ENCODE assay signal across 27 cellular contexts in genomic region chr4:150586162-150586561, GRCh38. TPM values are rescaled to one million over a fixed set of nuclear protein-coding genes. Genes with fewer than 3 reads are reported as not detected.
DNase-seq lines count a peak whose midpoint lies in the region; ATAC-seq and TF ChIP-seq lines count a peak whose summit lies in the region.
"Had no signal": no experiment of that assay in that cellular context is flagged by ENCODE, and none has a peak within 500 bp of the region (broad histone marks: within the 10 kb centered on the region; RNA-seq: fewer than 3 reads in every experiment).

No MANE protein-coding gene starts in this region.

- H3K4me3 ChIP-seq in BE2C (ENCODE audit: low read depth, low read length) (peak overlapping the region; percentile 91), sigmoid colon (peak overlapping the region; percentile 76 to 96 (median 81)), aorta (ENCODE audit: low read length in 2 of 2) (no peak overlapping the region), dorsolateral prefrontal cortex (no peak overlapping the region), right cardiac atrium (ENCODE audit: low read length) (no peak overlapping the region)
- H3K4me3 ChIP-seq: adrenal gland, HAP-1, tibial artery had no signal

- no peaks in the 10 kb centered on the region for H3K9me3 Mint-ChIP-seq in mesothelial cell of epicardium
- H3K9me3 Mint-ChIP-seq: activated CD4-positive, alpha-beta T cell treated with anti-CD3 and anti-CD28 coated beads, Interleukin-2, amount 10 ng/mL, durations not matched to agents 24 days and 14 days; neural crest cell had no signal

- no peak for TF ChIP-seq POLR2A in sigmoid colon (IDR thresholded peaks at IDR 0.05)

- intact Hi-C loops in sigmoid colon (cut with DNase I): loop anchor here (5.0 kb wide), 1 partner anchor 281 kb away; no protein-coding TSS in a partner anchor
- intact Hi-C loops in aorta (cut with DNase I): loop anchor here in 1 of 2 donors (10.0 kb wide), 1 partner anchor 301 kb away; no protein-coding TSS in a partner anchor
- intact Hi-C loops in dorsolateral prefrontal cortex (cut with DNase I): no loop called here
- intact Hi-C loops in right cardiac atrium (cut with DNase I): no loop called here

- no peak for TF ChIP-seq CTCF in BE2C (IDR thresholded peaks at IDR 0.05; ENCODE audit: low read depth, low read length)
- TF ChIP-seq CTCF in mesothelial cell of epicardium (IDR thresholded peaks at IDR 0.05; ENCODE audit: unreplicated experiment): no peak
- TF ChIP-seq CTCF in sigmoid colon (IDR thresholded peaks at IDR 0.05): no peak
- no peak for TF ChIP-seq CTCF in dorsolateral prefrontal cortex (IDR thresholded peaks at IDR 0.05 in 54 of 56, conservative IDR thresholded peaks at IDR 0.05 in 2 of 56; ENCODE audit: low read depth in 1 of 56, partially characterized antibody in 56 of 56)

- H3K36me3 Mint-ChIP-seq in T-helper 17 cell (ENCODE audit: low read depth) (peaks cover 15% of the 10 kb centered on the region), mesothelial cell of epicardium (peaks cover 2% of the 10 kb centered on the region)

- no peak for TF ChIP-seq EP300 in sigmoid colon (IDR thresholded peaks at IDR 0.05)

- ATAC-seq in T-helper 17 cell (no peak), aorta (ENCODE audit: low FRiP score) (no peak), right cardiac atrium (no peak)

- no peaks in the 10 kb centered on the region for H3K9me3 ChIP-seq in BE2C
- no peaks in the 10 kb centered on the region for H3K9me3 ChIP-seq in T-helper 17 cell (ENCODE audit: control insufficient read depth, low read length, poor library complexity, severe bottlenecking)
- no peaks in the 10 kb centered on the region for H3K9me3 ChIP-seq in sigmoid colon
- no peaks in the 10 kb centered on the region for H3K9me3 ChIP-seq in aorta (ENCODE audit: control insufficient read depth, low read length)
- H3K9me3 ChIP-seq in right cardiac atrium (ENCODE audit: control insufficient read depth, low read length): no peaks in the 10 kb centered on the region
- H3K9me3 ChIP-seq: adrenal gland, HAP-1, tibial artery had no signal

- H3K27me3 ChIP-seq in BE2C (no peaks in the 10 kb centered on the region), sigmoid colon (no peaks in the 10 kb centered on the region), aorta (ENCODE audit: control insufficient read depth in 1 of 2, insufficient read depth in 2 of 2, low read length in 1 of 2) (no peaks in the 10 kb centered on the region), dorsolateral prefrontal cortex (no peaks in the 10 kb centered on the region), right cardiac atrium (ENCODE audit: control insufficient read depth, insufficient read depth) (no peaks in the 10 kb centered on the region)
- H3K27me3 ChIP-seq: adrenal gland, tibial artery had no signal

- no peaks in the 10 kb centered on the region for H3K27me3 Mint-ChIP-seq in T-helper 17 cell
- H3K27me3 Mint-ChIP-seq in mesothelial cell of epicardium (ENCODE audit: low read depth): peaks cover 50% of the 10 kb centered on the region
- H3K27me3 Mint-ChIP-seq: activated CD4-positive, alpha-beta T cell treated with anti-CD3 and anti-CD28 coated beads, Interleukin-2, amount 10 ng/mL, durations not matched to agents 24 days and 14 days had no signal

- H3K36me3 ChIP-seq in BE2C (peaks cover 67% of the 10 kb centered on the region), sigmoid colon (no peaks in the 10 kb centered on the region), aorta (ENCODE audit: control insufficient read depth in 1 of 2, insufficient read depth in 2 of 2, low read length in 1 of 2) (no peaks in the 10 kb centered on the region)
- H3K36me3 ChIP-seq: adrenal gland, HAP-1 had no signal

- H3K27ac Mint-ChIP-seq in T-helper 17 cell (peak overlapping the region; percentile 62), mesothelial cell of epicardium (peak overlapping the region; percentile 59)
- H3K27ac Mint-ChIP-seq: activated CD4-positive, alpha-beta T cell treated with anti-CD3 and anti-CD28 coated beads, Interleukin-2, amount 10 ng/mL, durations not matched to agents 24 days and 14 days had no signal

- peaks cover 2% of the 10 kb centered on the region; the same call in 1 of the 2 replicates for H3K4me1 ChIP-seq in BE2C
- H3K4me1 ChIP-seq in sigmoid colon: peaks cover 0 to 16% (median 4%) of the 10 kb centered on the region in 4 donors
- no peaks in the 10 kb centered on the region for H3K4me1 ChIP-seq in aorta (ENCODE audit: control insufficient read depth in 1 of 2, insufficient read depth in 2 of 2, low read length in 2 of 2)
- no peaks in the 10 kb centered on the region for H3K4me1 ChIP-seq in right cardiac atrium (ENCODE audit: control insufficient read depth, insufficient read depth, low read length)
- H3K4me1 ChIP-seq: adrenal gland had no signal

- H3K4me3 Mint-ChIP-seq in T-helper 17 cell: no peak overlapping the region
- peak overlapping the region; percentile 71 for H3K4me3 Mint-ChIP-seq in mesothelial cell of epicardium
- H3K4me3 Mint-ChIP-seq: activated CD4-positive, alpha-beta T cell treated with anti-CD3 and anti-CD28 coated beads, Interleukin-2, amount 10 ng/mL, durations not matched to agents 24 days and 14 days; neural crest cell had no signal

- H3K27ac ChIP-seq in sigmoid colon (peak overlapping the region in 3 of 4 donors; percentile 90 to 93 (median 92)), aorta (ENCODE audit: low read depth in 1 of 2, low read length in 2 of 2) (no peak overlapping the region), dorsolateral prefrontal cortex (no peak overlapping the region), right cardiac atrium (ENCODE audit: low read length) (no peak overlapping the region)
- H3K27ac ChIP-seq: adrenal gland, KMS-11, tibial artery, WERI-Rb-1 had no signal

- H3K4me1 Mint-ChIP-seq in T-helper 17 cell (peaks cover 8% of the 10 kb centered on the region), mesothelial cell of epicardium (peaks cover 47% of the 10 kb centered on the region)
- H3K4me1 Mint-ChIP-seq: activated CD4-positive, alpha-beta T cell treated with anti-CD3 and anti-CD28 coated beads, Interleukin-2, amount 10 ng/mL, durations not matched to agents 24 days and 14 days had no signal

- DNase-seq in BE2C: no peak
- no peak for DNase-seq in T-helper 17 cell
- DNase-seq in mesothelial cell of epicardium (ENCODE audit: low spot score in 2 of 2, unreplicated experiment in 2 of 2): no peak
- no peak for DNase-seq in sigmoid colon
- DNase-seq in aorta: no peak
- no peak for DNase-seq in dorsolateral prefrontal cortex
- no peak for DNase-seq in right cardiac atrium
- DNase-seq: activated CD4-positive, alpha-beta T cell treated with anti-CD3 and anti-CD28 coated beads, Interleukin-2, amount 10 ng/mL, durations not matched to agents 24 days and 14 days; activated naive CD4-positive, alpha-beta T cell; activated T-cell treated with anti-CD3 and anti-CD28 coated beads, Interleukin-2, amount 50 U/mL, for 1 hour; adrenal gland; C1 segment of cervical spinal cord; DMS79 treated with DMSO at 0.1 percent for 48 hours; effector CD8-positive, alpha-beta T cell; head of caudate nucleus; NCI-H1436; NCI-H446; T1000; tibial artery; WERI-Rb-1 had no signal

RNA-seq across cellular contexts. Expression of gene MAB21L2, which starts 4.2 kb away (rescaled TPM):
- 167 TPM for polyA plus RNA-seq in BE2C (2012; ENCODE audit: insufficient read depth, insufficient read length, low read depth)
- not detected for total RNA-seq in T-helper 17 cell
- total RNA-seq in mesothelial cell of epicardium: 14.2 to 16.0 TPM (median 14.4 TPM) in 3 replicates
- total RNA-seq in sigmoid colon: 100 to 1,000 TPM; 282 to 693 (median 543) TPM
- 10 to 100 TPM in 2 of 3 donors, 1 to 10 TPM in 1; 2.3 to 40.2 (median 23.4) TPM for polyA plus RNA-seq in sigmoid colon
- total RNA-seq in aorta: under 1 TPM; 0.16 to 0.69 TPM
- 1 to 10 TPM in 1 of 2 donors, under 1 TPM in 1; 0.05 to 8.6 TPM for polyA plus RNA-seq in aorta
- total RNA-seq in dorsolateral prefrontal cortex: under 1 TPM in 33 of 120 experiments, not detected in 87; 0.11 to 0.70 (median 0.23) TPM
- 1 to 10 TPM in 3 of 4 donors, under 1 TPM in 1; 0.31 to 4.7 (median 2.1) TPM for total RNA-seq in right cardiac atrium
- polyA plus RNA-seq in right cardiac atrium: 0.43 TPM
- total RNA-seq: activated CD4-positive, alpha-beta T cell treated with anti-CD3 and anti-CD28 coated beads, Interleukin-2, amount 10 ng/mL, durations not matched to agents 24 days and 14 days; activated CD8-positive, alpha-beta memory T cell treated with anti-CD3 and anti-CD28 coated beads for 36 hours; HT-29; kidney epithelial cell; lower leg skin had no signal

Comparison
In these comparisons a context has a peak if more than half of its experiments do, and no peak if none do; other contexts are left out.
1. H3K4me3 ChIP-seq: peak in BE2C (single experiment) and sigmoid colon (4 of 4); none in aorta (0 of 2), dorsolateral prefrontal cortex (0 of 59) and right cardiac atrium (single experiment).
2. H3K27ac ChIP-seq: peak in sigmoid colon (3 of 4); none in aorta (0 of 2), dorsolateral prefrontal cortex (0 of 59) and right cardiac atrium (single experiment).
3. RNA of gene MAB21L2, which starts 4.2 kb away (total RNA-seq): 282 to 693 TPM in sigmoid colon; 14.2 to 16.0 TPM in mesothelial cell of epicardium, 0.31 to 4.7 TPM in right cardiac atrium, 0.16 to 0.69 TPM in aorta, 0.11 to 0.70 TPM in dorsolateral prefrontal cortex and not detected in T-helper 17 cell; every median in the first group is over 10 times any median in the second.